Comparison of ENCODE assay signal across 10 cellular contexts in genomic region chr20:36854343-36855240, GRCh38. TPM values are rescaled to one million over a fixed set of nuclear protein-coding genes. Genes with fewer than 3 reads are reported as not detected.
DNase-seq lines count a peak whose midpoint lies in the region; ATAC-seq and TF ChIP-seq lines count a peak whose summit lies in the region.
"Had no signal": no experiment of that assay in that cellular context is flagged by ENCODE, and none has a peak within 500 bp of the region (broad histone marks: within the 10 kb centered on the region; RNA-seq: fewer than 3 reads in every experiment).

No MANE protein-coding gene starts in this region.

- no peak overlapping the region; the same call in 1 of the 2 replicates for H3K4ac ChIP-seq in IMR-90 (ENCODE audit: low read depth, low read length)

- peaks cover 44% of the 10 kb centered on the region for H3K4me1 ChIP-seq in IMR-90 (ENCODE audit: control insufficient read depth, insufficient read depth, low read length)
- H3K4me1 ChIP-seq in colonic mucosa, result peaks cover 7% of the 10 kb centered on the region
- peaks cover 74% of the 10 kb centered on the region for H3K4me1 ChIP-seq in testis
- peaks cover 10% of the 10 kb centered on the region for H3K4me1 ChIP-seq in A673 (ENCODE audit: insufficient read depth, low read length, poor library complexity, severe bottlenecking)
- H3K4me1 ChIP-seq: Caco-2 had no signal

- H3K9me1 ChIP-seq in IMR-90 (ENCODE audit: insufficient read depth, low read length), result peaks cover 50% of the 10 kb centered on the region

- H3K56ac ChIP-seq in IMR-90 (ENCODE audit: extremely low read depth, insufficient read depth, low read length), result no peak overlapping the region

- 84% methylated on average over 9 of the region's 22 CpGs; no CpG with 5 or more reads in 1 of the 2 experiments for WGBS in IMR-90 (ENCODE audit: extremely low coverage in 2 of 2, insufficient read length in 1 of 2), 2 experiments
- 65 to 67% methylated on average over 20 to 21 of the region's 22 CpGs for WGBS in testis, 2 donors

- in situ Hi-C loops in IMR-90 (cut with MboI; ENCODE audit: low sequenced_read_pairs), result no loop called here

- H2AK9ac ChIP-seq in IMR-90 (replicated peaks; ENCODE audit: low read depth, low read length, poor library complexity), result peak overlapping the region; percentile 35

- no peak overlapping the region for H4K91ac ChIP-seq in IMR-90 (ENCODE audit: insufficient read depth, low read depth, low read length)

- H3K23ac ChIP-seq in IMR-90 (ENCODE audit: low read depth, low read length), result no peak overlapping the region

- H3K18ac ChIP-seq in IMR-90 (ENCODE audit: low read depth, low read length), result no peak overlapping the region

- H3K79me1 ChIP-seq in IMR-90 (ENCODE audit: low read depth in 1 of 2, low read length in 2 of 2), result peaks cover 21 to 89% of the 10 kb centered on the region in 2 experiments

- H4K5ac ChIP-seq in IMR-90 (ENCODE audit: low read depth, low read length), result no peak overlapping the region

- H3K14ac ChIP-seq in IMR-90 (replicated peaks; ENCODE audit: low read depth, low read length), result peak overlapping the region; percentile 21; the same call in 1 of the 2 replicates

- POLR2A ChIA-PET in IMR-90 (lab: Charles Lee; ENCODE audit: unreplicated experiment), result interaction anchor here (0.6 kb wide), 1 partner anchor 26 kb away, joined by 5 read pairs; no protein-coding TSS in a partner anchor
- POLR2A ChIA-PET in A673 (lab: Charles Lee; ENCODE audit: low non-redundant PET), result no interaction called here

- H3K27ac ChIP-seq in IMR-90 (ENCODE audit: insufficient read depth, low read length) (no peak overlapping the region), colonic mucosa (no peak overlapping the region), testis (peak overlapping the region; percentile 31 to 68), A673 (ENCODE audit: low read depth, low read length, poor library complexity, severe bottlenecking) (no peak overlapping the region)

- H3K9me3 ChIP-seq in IMR-90 (ENCODE audit: control insufficient read depth, insufficient read depth, low read length) (peaks cover 3% of the 10 kb centered on the region), colonic mucosa (no peaks in the 10 kb centered on the region), testis (no peaks in the 10 kb centered on the region), A673 (ENCODE audit: low read depth, low read length, poor library complexity, severe bottlenecking) (no peaks in the 10 kb centered on the region)

- peak overlapping the region in 1 of 2 experiments; percentile 5; a peak in 1 of 4 replicates for H4K8ac ChIP-seq in IMR-90 (ENCODE audit: low read depth in 2 of 2, low read length in 2 of 2)

- H3K27me3 ChIP-seq in IMR-90 (ENCODE audit: control insufficient read depth, insufficient read depth, low read length) (no peaks in the 10 kb centered on the region), colonic mucosa (no peaks in the 10 kb centered on the region), testis (no peaks in the 10 kb centered on the region), A673 (replicated peaks; ENCODE audit: insufficient read depth, low read depth, low read length, poor library complexity) (no peaks in the 10 kb centered on the region)

- CTCF ChIA-PET in IMR-90 (lab: Yijun Ruan, JAX), result interaction anchor here (0.5 to 1.6 kb wide), 3 partner anchors 19 to 1415 kb away, joined by 3 to 5 read pairs (median 4); no protein-coding TSS in a partner anchor
- CTCF ChIA-PET in A673 (lab: Charles Lee), result no interaction called here

- no peak overlapping the region for H2BK20ac ChIP-seq in IMR-90 (ENCODE audit: low read depth, low read length)

- H4K20me1 ChIP-seq in IMR-90 (ENCODE audit: insufficient read depth, low read length), result peaks cover 55% of the 10 kb centered on the region

- dilution Hi-C loops in IMR-90 (cut with HindIII; ENCODE audit: low sequenced_read_pairs, unreplicated experiment), result no loop called here

- TF ChIP-seq POLR2A in IMR-90 (IDR thresholded peaks at IDR 0.05; ENCODE audit: low read depth, low read length) (no peak), testis (IDR thresholded peaks at IDR 0.05) (no peak)

- H3K4me2 ChIP-seq in IMR-90 (ENCODE audit: low read depth, low read length), result no peak overlapping the region

- BruUV-seq in IMR-90 (replicated peaks; lab: Mats Ljungman, UMichigan) (no TSS peak), A673 (replicated peaks; lab: Mats Ljungman, UMichigan) (no TSS peak)

- no peak overlapping the region for H2BK15ac ChIP-seq in IMR-90 (ENCODE audit: low read depth, low read length)

- intact Hi-C loops in IMR-90 (cut with micrococcal nuclease) (no loop called here), colonic mucosa (cut with DNase I) (no loop called here), testis (cut with DNase I; ENCODE audit: low total_unique reads) (no loop called here), A673 (cut with micrococcal nuclease; ENCODE audit: unreplicated experiment) (no loop called here)

- no peak for TF ChIP-seq CTCF in IMR-90 (conservative IDR thresholded peaks at IDR 0.05; ENCODE audit: low read depth, low read length)
- TF ChIP-seq CTCF in colonic mucosa (IDR thresholded peaks at IDR 0.05), result no peak
- no peak for TF ChIP-seq CTCF in testis (IDR thresholded peaks at IDR 0.05)
- TF ChIP-seq CTCF in A673 (conservative IDR thresholded peaks at IDR 0.05; ENCODE audit: low read depth, low read length), result no peak

- ATAC-seq in IMR-90 (ENCODE audit: low read depth), result no peak
- no peak for ATAC-seq in stimulated activated naive CD8-positive, alpha-beta T cell treated with anti-CD3 and anti-CD28 coated beads, Interleukin-15, Interleukin-2, amounts not matched to agents 100 U/mL and 50 U/mL, for 24 hours
- ATAC-seq in GM21515 (IDR thresholded peaks at IDR 0.05; ENCODE audit: unreplicated experiment), result no peak

- H3K4me3 ChIP-seq in IMR-90 (ENCODE audit: insufficient read depth, low read depth, low read length) (no peak overlapping the region), colonic mucosa (no peak overlapping the region), testis (no peak overlapping the region), A673 (ENCODE audit: low read depth, low read length, poor library complexity, severe bottlenecking) (no peak overlapping the region)

- no peak for TF ChIP-seq RAD21 in IMR-90 (IDR thresholded peaks at IDR 0.05; ENCODE audit: low read length)

- H2BK5ac ChIP-seq in IMR-90 (ENCODE audit: low read depth, low read length, poor library complexity, severe bottlenecking), result no peak overlapping the region

- H2AK5ac ChIP-seq in IMR-90 (ENCODE audit: low read depth, low read length), result peak overlapping the region; percentile 20; the same call in 1 of the 2 replicates

- peak; percentile 28 for DNase-seq in IMR-90
- peak; percentile 74 for DNase-seq in colonic mucosa
- peak; percentile 30 to 51 for DNase-seq in lung microvascular endothelial cell (ENCODE audit: low read depth in 2 of 2)
- no peak for DNase-seq in testis
- no peak for DNase-seq in stimulated activated naive CD8-positive, alpha-beta T cell treated with anti-CD3 and anti-CD28 coated beads, Interleukin-15, Interleukin-2, amounts not matched to agents 100 U/mL and 50 U/mL, for 24 hours
- DNase-seq in DMS53 (lab: John Stamatoyannopoulos, UW), result no peak
- DNase-seq in A673 (ENCODE audit: low spot score), result no peak
- DNase-seq: activated T-cell treated with anti-CD3 and anti-CD28 coated beads, Interleukin-2, amount 50 U/mL, for 48 hours; Caco-2 had no signal

- H3K36me3 ChIP-seq in IMR-90 (ENCODE audit: control insufficient read depth, insufficient read depth, low read length), result peaks cover 17% of the 10 kb centered on the region; the same call in 1 of the 2 replicates
- H3K36me3 ChIP-seq in colonic mucosa, result no peaks in the 10 kb centered on the region
- no peaks in the 10 kb centered on the region for H3K36me3 ChIP-seq in testis (ENCODE audit: low read depth, missing control alignments)
- H3K36me3 ChIP-seq in A673 (ENCODE audit: insufficient read depth, low read length, poor library complexity, severe bottlenecking), result peaks cover 6% of the 10 kb centered on the region

- H3K9ac ChIP-seq in IMR-90 (ENCODE audit: low read depth, low read length) (no peak overlapping the region), colonic mucosa (ENCODE audit: low read depth in 2 of 2, low read length in 2 of 2) (peak overlapping the region; percentile 7 to 43)

- no peak overlapping the region for H2AFZ ChIP-seq in IMR-90 (replicated peaks; ENCODE audit: low read length, poor library complexity)

- 0 out of 2 replicates have a peak overlapping the region, but pooled peaks have one; percentile 3 for H2BK120ac ChIP-seq in IMR-90 (ENCODE audit: low read depth, low read length)

TF ChIP-seq in IMR-90, 13 proteins besides CTCF, POLR2A, EP300 and RAD21:
- TF ChIP-seq NFE2L2 (IDR thresholded peaks at IDR 0.05; ENCODE audit: low read depth, low read length) (no peak), RFX5 (IDR thresholded peaks at IDR 0.05; ENCODE audit: low read depth, low read length) (peak; percentile 80), FOS (IDR thresholded peaks at IDR 0.05; ENCODE audit: low read depth, low read length) (no peak)

RNA-seq across cellular contexts. Expression of gene TLDC2, which starts 21.3 kb away (rescaled TPM):
- total RNA-seq in IMR-90 (2012; rRNA removed) (under 0.01 and 0.18 TPM in 2 replicates), colonic mucosa (10 to 100 TPM; 18.1 to 29.7 TPM), lung microvascular endothelial cell (under 0.01 TPM in 1 of 2 replicates, not detected in the other), testis (1 to 10 TPM; 2.8 to 3.4 TPM), A673 (2021) (not detected in 2 replicates)
- polyA plus RNA-seq in IMR-90 (2012; rRNA removed) (0.07 and 0.19 TPM in 2 replicates), testis (ENCODE audit: insufficient read depth, low read depth, low replicate concordance) (2.9 TPM)
- 0.05 and 0.08 TPM in 2 replicates for polyA plus RNA-seq in IMR-90 (2012; cell fraction: cytosol; rRNA removed)
- 0.07 and 0.10 TPM in 2 replicates for polyA plus RNA-seq in IMR-90 (2012; cell fraction: nucleus; rRNA removed; ENCODE audit: low replicate concordance)
- total RNA-seq: Caco-2 had no signal

Comparison
In these comparisons a context has a peak if more than half of its experiments do, and no peak if none do; other contexts are left out.
1. DNase-seq: peak in IMR-90 (single experiment), colonic mucosa (single experiment) and lung microvascular endothelial cell (2 of 2); none in testis (single experiment), stimulated activated naive CD8-positive, alpha-beta T cell treated with anti-CD3 and anti-CD28 coated beads, Interleukin-15, Interleukin-2, amounts not matched to agents 100 U/mL and 50 U/mL, for 24 hours (single experiment), DMS53 (single experiment) and A673 (single experiment).
2. H3K27ac ChIP-seq: peak in testis (2 of 2); none in IMR-90 (single experiment), colonic mucosa (single experiment) and A673 (single experiment).
3. RNA of gene TLDC2, which starts 21.3 kb away (total RNA-seq): 18.1 to 29.7 TPM in colonic mucosa; 2.8 to 3.4 TPM in testis, under 0.01 to 0.18 TPM in IMR-90, under 0.01 TPM in lung microvascular endothelial cell and not detected in A673; every median in the first group is over 4 times any median in the second.